ENCODE assay signal across 23 cellular contexts in the genomic region with DNA sequence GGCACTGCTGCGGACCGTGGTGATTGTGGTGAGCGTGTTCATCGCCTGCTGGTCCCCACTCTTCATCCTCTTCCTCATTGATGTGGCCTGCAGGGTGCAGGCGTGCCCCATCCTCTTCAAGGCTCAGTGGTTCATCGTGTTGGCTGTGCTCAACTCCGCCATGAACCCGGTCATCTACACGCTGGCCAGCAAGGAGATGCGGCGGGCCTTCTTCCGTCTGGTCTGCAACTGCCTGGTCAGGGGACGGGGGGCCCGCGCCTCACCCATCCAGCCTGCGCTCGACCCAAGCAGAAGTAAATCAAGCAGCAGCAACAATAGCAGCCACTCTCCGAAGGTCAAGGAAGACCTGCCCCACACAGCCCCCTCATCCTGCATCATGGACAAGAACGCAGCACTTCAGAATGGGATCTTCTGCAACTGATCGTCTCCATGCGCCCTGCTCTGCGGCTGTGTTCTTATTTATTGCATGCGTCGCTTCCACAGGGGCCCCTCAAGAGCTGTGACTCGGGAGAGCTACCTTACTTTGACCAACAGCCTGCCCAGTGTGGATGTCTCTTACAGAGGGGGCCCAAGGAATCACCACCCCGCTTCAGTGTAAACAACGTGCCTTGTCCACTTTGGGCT. TPM values are rescaled to one million over a fixed set of nuclear protein-coding genes. Genes with fewer than 3 reads are reported as not detected.
"Had no signal": no experiment of that assay in that cellular context is flagged by ENCODE, and none has a peak within 500 bp of the region (broad histone marks: within the 10 kb centered on the region; RNA-seq: fewer than 3 reads in every experiment).

No MANE protein-coding gene starts in this region.

- H3K27me3 ChIP-seq: adrenal gland, breast epithelium, SJSA1 had no signal

- H3K36me3 ChIP-seq: adrenal gland, breast epithelium had no signal

- H3K4me3 Mint-ChIP-seq: activated B cell treated with CpG ODN at 0.5 μM for 24 hours; activated CD4-positive, alpha-beta memory T cell treated with anti-CD3 and anti-CD28 coated beads for 36 hours; activated CD4-positive, alpha-beta T cell treated with anti-CD3 and anti-CD28 coated beads, Interleukin-2, amount 10 ng/mL, durations not matched to agents 24 days and 14 days; activated naive CD4-positive, alpha-beta T cell treated with anti-CD3 and anti-CD28 coated beads, Interleukin-2, amount 10 ng/mL, durations not matched to agents 7 days and 5 days; activated naive CD8-positive, alpha-beta T cell treated with anti-CD3 and anti-CD28 coated beads, Interleukin-2, amount 10 ng/mL, durations not matched to agents 7 days and 5 days; activated T-cell treated with anti-CD3 and anti-CD28 coated beads, Interleukin-2, amount 50 U/mL, for 72 hours had no signal

- H3K4me3 ChIP-seq: adrenal gland, SJSA1 had no signal

- DNase-seq: activated B cell treated with CpG ODN at 0.5 μM for 24 hours; activated CD4-positive, alpha-beta memory T cell treated with anti-CD3 and anti-CD28 coated beads for 36 hours; activated CD4-positive, alpha-beta T cell treated with anti-CD3 and anti-CD28 coated beads for 1 hour; activated CD4-positive, alpha-beta T cell treated with anti-CD3 and anti-CD28 coated beads, Interleukin-2, amount 10 ng/mL, durations not matched to agents 24 days and 14 days; activated gamma-delta T cell treated with Interleukin-2 at 50 U/mL for 16 hours; activated naive CD4-positive, alpha-beta T cell treated with anti-CD3 and anti-CD28 coated beads, Interleukin-2, amount 10 ng/mL, durations not matched to agents 7 days and 5 days; activated naive CD8-positive, alpha-beta T cell treated with anti-CD3 and anti-CD28 coated beads, Interleukin-2, amount 10 ng/mL, durations not matched to agents 7 days and 5 days; activated T-cell treated with anti-CD3 and anti-CD28 coated beads, Interleukin-2, amount 50 U/mL, for 72 hours; NCI-H1048; NCI-H146; NCI-H187 treated with DMSO at 0.1 percent for 48 hours; NCI-H2081 treated with DMSO at 0.1 percent for 48 hours; NCI-H2227 treated with DMSO at 0.1 percent for 48 hours; NCI-H524 treated with DMSO at 0.1 percent for 48 hours; NCI-H748 treated with DMSO at 0.1 percent for 48 hours; PC-3; SHP77; SW 1271 had no signal

- ATAC-seq: activated T-cell treated with anti-CD3 and anti-CD28 coated beads, Interleukin-2, amount 50 U/mL, for 72 hours; PC-3; SK-N-SH treated with all-trans-retinoic acid at 6 μM for 48 hours had no signal

- H3K36me3 Mint-ChIP-seq: activated CD4-positive, alpha-beta memory T cell treated with anti-CD3 and anti-CD28 coated beads for 36 hours; activated naive CD4-positive, alpha-beta T cell treated with anti-CD3 and anti-CD28 coated beads, Interleukin-2, amount 10 ng/mL, durations not matched to agents 7 days and 5 days; activated naive CD8-positive, alpha-beta T cell treated with anti-CD3 and anti-CD28 coated beads, Interleukin-2, amount 10 ng/mL, durations not matched to agents 7 days and 5 days had no signal

- H3K27ac Mint-ChIP-seq: activated B cell treated with CpG ODN at 0.5 μM for 24 hours; activated CD4-positive, alpha-beta memory T cell treated with anti-CD3 and anti-CD28 coated beads for 36 hours; activated CD4-positive, alpha-beta T cell treated with anti-CD3 and anti-CD28 coated beads, Interleukin-2, amount 10 ng/mL, durations not matched to agents 24 days and 14 days; activated naive CD4-positive, alpha-beta T cell treated with anti-CD3 and anti-CD28 coated beads, Interleukin-2, amount 10 ng/mL, durations not matched to agents 7 days and 5 days; activated naive CD8-positive, alpha-beta T cell treated with anti-CD3 and anti-CD28 coated beads, Interleukin-2, amount 10 ng/mL, durations not matched to agents 7 days and 5 days; activated T-cell treated with anti-CD3 and anti-CD28 coated beads, Interleukin-2, amount 50 U/mL, for 72 hours; activated T-helper 2 cell treated with anti-CD3 and anti-CD28 coated beads, Interferon-gamma antibody, Interleukin-2, Interleukin-4, amounts not matched to agents 10 μg/mL and 5 μg/mL and 100 μg/mL, durations not matched to agents 14 hours and 24 hours and 36 hours had no signal

- H3K9me3 Mint-ChIP-seq: activated B cell treated with CpG ODN at 0.5 μM for 24 hours; activated CD4-positive, alpha-beta memory T cell treated with anti-CD3 and anti-CD28 coated beads for 36 hours; activated CD4-positive, alpha-beta T cell treated with anti-CD3 and anti-CD28 coated beads, Interleukin-2, amount 10 ng/mL, durations not matched to agents 24 days and 14 days; activated naive CD4-positive, alpha-beta T cell treated with anti-CD3 and anti-CD28 coated beads, Interleukin-2, amount 10 ng/mL, durations not matched to agents 7 days and 5 days; activated naive CD8-positive, alpha-beta T cell treated with anti-CD3 and anti-CD28 coated beads, Interleukin-2, amount 10 ng/mL, durations not matched to agents 7 days and 5 days; activated T-cell treated with anti-CD3 and anti-CD28 coated beads, Interleukin-2, amount 50 U/mL, for 72 hours; activated T-helper 2 cell treated with anti-CD3 and anti-CD28 coated beads, Interferon-gamma antibody, Interleukin-2, Interleukin-4, amounts not matched to agents 10 μg/mL and 5 μg/mL and 100 μg/mL, durations not matched to agents 14 hours and 24 hours and 36 hours had no signal

- H3K9me3 ChIP-seq: adrenal gland, breast epithelium, SJSA1 had no signal

- H3K27ac ChIP-seq: SJSA1 had no signal

RNA-seq across cellular contexts. Expression of gene S1PR3, which starts 10.8 kb away (rescaled TPM):
- total RNA-seq: activated B cell treated with CpG ODN at 0.5 μM for 24 hours had no signal
